20 cellular contexts compared by ENCODE assay signal in genomic region chr11:35676611-35676965, GRCh38. TPM values are rescaled to one million over a fixed set of nuclear protein-coding genes. Genes with fewer than 3 reads are reported as not detected.
DNase-seq lines count a peak whose midpoint lies in the region; ATAC-seq, FAIRE-seq and TF ChIP-seq lines count a peak whose summit lies in the region.
"Had no signal": no experiment of that assay in that cellular context is flagged by ENCODE, and none has a peak within 500 bp of the region (broad histone marks: within the 10 kb centered on the region; RNA-seq: fewer than 3 reads in every experiment).

No MANE protein-coding gene starts in this region.

- no peak overlapping the region for H3K4me3 Mint-ChIP-seq in CD4-positive, alpha-beta T cell
- H3K4me3 Mint-ChIP-seq in T-helper 17 cell (no peak overlapping the region), osteocyte (ENCODE audit: unreplicated experiment) (no peak overlapping the region)
- H3K4me3 Mint-ChIP-seq: activated CD8-positive, alpha-beta T cell treated with anti-CD3 and anti-CD28 coated beads, Interleukin-2, amount 10 ng/mL, durations not matched to agents 7 days and 5 days; activated naive CD8-positive, alpha-beta T cell; H9 had no signal

- intact Hi-C loops in CD4-positive, alpha-beta T cell (cut with DNase I, micrococcal nuclease), result no loop called here

- no peaks in the 10 kb centered on the region for H3K27me3 Mint-ChIP-seq in CD4-positive, alpha-beta T cell
- H3K27me3 Mint-ChIP-seq in T-helper 17 cell (no peaks in the 10 kb centered on the region), osteocyte (ENCODE audit: unreplicated experiment) (no peaks in the 10 kb centered on the region)
- H3K27me3 Mint-ChIP-seq: activated naive CD8-positive, alpha-beta T cell had no signal

- CTCF ChIA-PET in CD4-positive, alpha-beta T cell (lab: Charles Lee), result no interaction called here

- ATAC-seq in CD4-positive, alpha-beta T cell (ENCODE audit: poor library complexity), result no peak
- peak; percentile 29 for ATAC-seq in GM18867 (IDR thresholded peaks at IDR 0.05; ENCODE audit: unreplicated experiment)
- no peak for ATAC-seq in T-helper 17 cell
- ATAC-seq: activated CD8-positive, alpha-beta T cell treated with anti-CD3 and anti-CD28 coated beads, Interleukin-2, amount 10 ng/mL, durations not matched to agents 7 days and 5 days had no signal

- no peaks in the 10 kb centered on the region for H3K9me3 Mint-ChIP-seq in CD4-positive, alpha-beta T cell
- no peaks in the 10 kb centered on the region for H3K9me3 Mint-ChIP-seq in osteocyte (ENCODE audit: unreplicated experiment)
- H3K9me3 Mint-ChIP-seq: H9 had no signal

- no peak for DNase-seq in CD4-positive, alpha-beta T cell
- DNase-seq in T-helper 17 cell, result no peak
- no peak for DNase-seq in osteocyte (ENCODE audit: extremely low spot score, unreplicated experiment)
- no peak for DNase-seq in SIG-M5 treated with dmso at 0.1 percent for 504 hours (lab: John Stamatoyannopoulos, UW; ENCODE audit: unreplicated experiment)
- no peak for DNase-seq in kidney tubule cell (ENCODE audit: low spot score)
- no peak for DNase-seq in GM19239 (ENCODE audit: insufficient read length, low spot score)
- DNase-seq: activated CD4-positive, CD25-positive, alpha-beta regulatory T cell; activated CD8-positive, alpha-beta T cell treated with anti-CD3 and anti-CD28 coated beads, Interleukin-2, amount 10 ng/mL, durations not matched to agents 7 days and 5 days; Caco-2; H9; islet precursor cell; mesendoderm; MG63; NCI-H1436 treated with DMSO at 0.1 percent for 48 hours; NCI-H2227 treated with DMSO at 0.1 percent for 48 hours; T1000 had no signal

- no peak for FAIRE-seq in GM19239 (lab: Jason Lieb, UNC)
- FAIRE-seq: RCC 7860 had no signal

- H3K4me1 Mint-ChIP-seq in CD4-positive, alpha-beta T cell (ENCODE audit: low read depth), result peaks cover 96% of the 10 kb centered on the region
- H3K4me1 Mint-ChIP-seq in T-helper 17 cell (peaks cover 52% of the 10 kb centered on the region), osteocyte (ENCODE audit: unreplicated experiment) (peaks cover 42% of the 10 kb centered on the region)

- H3K27ac Mint-ChIP-seq in CD4-positive, alpha-beta T cell, result peak overlapping the region; percentile 7
- H3K27ac Mint-ChIP-seq in T-helper 17 cell (peak overlapping the region; percentile 51), osteocyte (ENCODE audit: unreplicated experiment) (peak overlapping the region; percentile 79)
- H3K27ac Mint-ChIP-seq: activated CD8-positive, alpha-beta T cell treated with anti-CD3 and anti-CD28 coated beads, Interleukin-2, amount 10 ng/mL, durations not matched to agents 7 days and 5 days had no signal

- H3K36me3 Mint-ChIP-seq in CD4-positive, alpha-beta T cell (ENCODE audit: low read depth), result peaks cover 27% of the 10 kb centered on the region
- H3K36me3 Mint-ChIP-seq in T-helper 17 cell (ENCODE audit: low read depth), result peaks cover 2% of the 10 kb centered on the region
- no peaks in the 10 kb centered on the region for H3K36me3 Mint-ChIP-seq in osteocyte (ENCODE audit: unreplicated experiment)

- H3K9me3 ChIP-seq in CD4-positive, alpha-beta T cell (ENCODE audit: control insufficient read depth, low read length), result no peaks in the 10 kb centered on the region
- H3K9me3 ChIP-seq in T-helper 17 cell (ENCODE audit: control insufficient read depth, low read length, poor library complexity, severe bottlenecking), result no peaks in the 10 kb centered on the region
- H3K9me3 ChIP-seq: Caco-2, MG63, tibial nerve had no signal

- TF ChIP-seq CTCF in CD4-positive, alpha-beta T cell (IDR thresholded peaks at IDR 0.05), result no peak
- TF ChIP-seq CTCF in osteocyte (IDR thresholded peaks at IDR 0.05), result no peak

- no peak overlapping the region for H3K27ac ChIP-seq in CD4-positive, alpha-beta T cell (ENCODE audit: low read depth, low read length)
- H3K27ac ChIP-seq: tibial nerve had no signal

- H3K27me3 ChIP-seq in CD4-positive, alpha-beta T cell (ENCODE audit: control insufficient read depth, insufficient read depth, low read length), result no peaks in the 10 kb centered on the region
- H3K27me3 ChIP-seq: MG63, tibial nerve had no signal

- POLR2A ChIA-PET in CD4-positive, alpha-beta T cell (lab: Charles Lee), result interaction anchor here (0.8 kb wide), 1 partner anchor 272 kb away, joined by 4 read pairs; no protein-coding TSS in a partner anchor

RNA-seq across cellular contexts. Expression of gene TRIM44, which starts 14.0 kb away (rescaled TPM):
- total RNA-seq in CD4-positive, alpha-beta T cell, result 10 to 100 TPM; 32.1 to 36.7 TPM
- total RNA-seq in T-helper 17 cell, result 10 to 100 TPM; 28.9 to 41.2 TPM
- 73.5 and 79.9 TPM in 2 replicates for total RNA-seq in osteocyte

RNA-seq across cellular contexts. Expression of gene FJX1, which starts 58.3 kb away (rescaled TPM):
- total RNA-seq in CD4-positive, alpha-beta T cell, result not detected
- total RNA-seq in T-helper 17 cell (not detected), osteocyte (20.2 and 21.6 TPM in 2 replicates)

Comparison
In these comparisons a context has a peak if more than half of its experiments do, and no peak if none do; other contexts are left out.
1. H3K27ac Mint-ChIP-seq: peak in every context shown above with its lines; median percentile 79 in osteocyte; 51 in T-helper 17 cell; 7 in CD4-positive, alpha-beta T cell.
2. RNA of gene FJX1, which starts 58.3 kb away (total RNA-seq): 20.2 to 21.6 TPM in osteocyte; not detected in T-helper 17 cell and not detected in CD4-positive, alpha-beta T cell; every median in the first group is over 10 times any median in the second.